Comparison of ENCODE assay signal across 1 cellular context in genomic region chr11:66328036-66328306, GRCh38.
TF ChIP-seq lines count a peak whose summit lies in the region.

No MANE protein-coding gene starts in this region.

TF ChIP-seq in IMR-90, 13 proteins besides CTCF, POLR2A, EP300 and RAD21:
- TF ChIP-seq MAZ (IDR thresholded peaks at IDR 0.05; ENCODE audit: borderline replicate concordance, low read depth, low read length) (no peak), MXI1 (IDR thresholded peaks at IDR 0.05; ENCODE audit: borderline replicate concordance, low read depth, low read length) (no peak), RFX5 (IDR thresholded peaks at IDR 0.05; ENCODE audit: low read depth, low read length) (no peak), MAFK (IDR thresholded peaks at IDR 0.05; ENCODE audit: low read depth, low read length) (no peak), FOS (IDR thresholded peaks at IDR 0.05; ENCODE audit: low read depth, low read length) (no peak), CHD1 (IDR thresholded peaks at IDR 0.05; ENCODE audit: low read depth, low read length) (no peak), SMC3 (IDR thresholded peaks at IDR 0.05; ENCODE audit: low read depth, low read length) (no peak), ELK1 (IDR thresholded peaks at IDR 0.05; ENCODE audit: borderline replicate concordance, low read depth, low read length) (no peak), RCOR1 (IDR thresholded peaks at IDR 0.05; ENCODE audit: insufficient replicate concordance, low read length) (no peak), NFE2L2 (IDR thresholded peaks at IDR 0.05; ENCODE audit: low read depth, low read length) (no peak), BHLHE40 (IDR thresholded peaks at IDR 0.05; ENCODE audit: low read depth, low read length) (no peak; the same call in 1 of the 2 replicates), USF2 (IDR thresholded peaks at IDR 0.05; ENCODE audit: low read depth, low read length) (no peak), CEBPB (IDR thresholded peaks at IDR 0.05; ENCODE audit: low read depth, low read length) (no peak)
